Comparison of ENCODE assay signal across 8 cellular contexts in the genomic region with DNA sequence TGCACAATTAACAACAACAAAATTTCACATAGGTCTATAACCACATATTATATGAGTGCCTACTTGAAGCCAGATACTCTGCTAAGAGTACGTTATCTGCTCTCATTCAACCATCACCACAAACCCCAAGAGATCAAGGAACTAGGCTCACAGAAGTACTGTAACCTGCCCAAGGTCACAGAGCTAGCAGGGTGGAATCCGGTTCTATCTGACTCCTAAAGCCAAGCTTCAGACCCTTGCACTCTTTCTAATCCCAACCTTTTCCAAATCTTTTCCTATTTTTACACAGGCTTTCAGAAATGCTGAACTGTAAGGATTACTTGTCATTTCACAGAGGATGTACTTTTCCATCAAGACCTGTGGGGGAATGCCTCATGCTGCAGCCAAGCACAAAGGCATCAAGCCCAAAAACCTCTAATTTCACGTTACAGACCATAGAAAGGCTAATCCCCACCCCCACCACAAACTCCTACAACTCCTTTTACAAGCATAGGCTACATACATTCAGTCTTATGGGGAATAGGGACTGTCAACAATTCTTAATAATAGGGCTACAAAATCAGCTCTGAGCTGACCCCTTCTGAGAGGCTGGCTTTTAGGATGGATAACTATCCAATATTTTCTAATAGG. TPM values are rescaled to one million over a fixed set of nuclear protein-coding genes. Genes with fewer than 3 reads are reported as not detected.
DNase-seq lines count a peak whose midpoint lies in the region; ATAC-seq, FAIRE-seq and TF ChIP-seq lines count a peak whose summit lies in the region.

No MANE protein-coding gene starts in this region.

- in situ Hi-C loops in HepG2 (cut with HindIII; ENCODE audit: extremely low pct_ligation_motif_present, low pct_unique_long_range_greater_than_20kb), result no loop called here

- peaks cover 45% of the 10 kb centered on the region for H3K4me1 Mint-ChIP-seq in CD4-positive, alpha-beta T cell (ENCODE audit: low read depth)
- H3K4me1 Mint-ChIP-seq in activated naive CD8-positive, alpha-beta T cell treated with anti-CD3 and anti-CD28 coated beads for 36 hours, result peaks cover 56% of the 10 kb centered on the region

- H3K4me2 ChIP-seq in HepG2 (ENCODE audit: low read depth, low read length), result peak overlapping the region; percentile 100

- BruUV-seq in HepG2 (replicated peaks; lab: Mats Ljungman, UMichigan), result no TSS peak

- H2AFZ ChIP-seq in HepG2 (ENCODE audit: low read length), result no peak overlapping the region

- WGBS in HUES64, result 49% methylated on average over 3 of the region's 3 CpGs
- WGBS in HepG2 (ENCODE audit: low lambda C conversion rate), result 28% methylated on average over 3 of the region's 3 CpGs
- WGBS in urinary bladder, result 37% methylated on average over 3 of the region's 3 CpGs

- TF ChIP-seq EP300 in HepG2 (IDR thresholded peaks at IDR 0.05; ENCODE audit: low read depth in 2 of 2, low read length in 2 of 2) (no peak), HepG2 (CRISPR knock-in tag; IDR thresholded peaks at IDR 0.05; ENCODE audit: borderline replicate concordance) (no peak)

- no peak for TF ChIP-seq CTCF in CD4-positive, alpha-beta T cell (IDR thresholded peaks at IDR 0.05)
- TF ChIP-seq CTCF in HepG2 (CRISPR knock-in tag; IDR thresholded peaks at IDR 0.05), result no peak

- no peaks in the 10 kb centered on the region for H3K9me3 Mint-ChIP-seq in CD4-positive, alpha-beta T cell
- H3K9me3 Mint-ChIP-seq in activated naive CD8-positive, alpha-beta T cell treated with anti-CD3 and anti-CD28 coated beads for 36 hours, result peaks cover 7% of the 10 kb centered on the region

- DNase-seq in CD4-positive, alpha-beta T cell, result peak in 1 of 10 experiments; percentile 13
- no peak for DNase-seq in activated naive CD8-positive, alpha-beta T cell treated with anti-CD3 and anti-CD28 coated beads for 36 hours
- DNase-seq in HepG2 (ENCODE audit: low spot score), result peak; percentile 8
- no peak for DNase-seq in activated CD8-positive, alpha-beta memory T cell treated with anti-CD3 and anti-CD28 coated beads, Interleukin-2, amount 50 U/mL, for 4 hours

- H3K79me2 ChIP-seq in HepG2 (ENCODE audit: insufficient read depth, low read length), result peaks cover 44% of the 10 kb centered on the region

- CTCF ChIA-PET in CD4-positive, alpha-beta T cell (lab: Charles Lee), result no interaction called here
- CTCF ChIA-PET in HepG2 (lab: Yijun Ruan, JAX; ENCODE audit: low intra/inter-chr PET ratio, low total read pairs), result no interaction called here

- ATAC-seq in CD4-positive, alpha-beta T cell (ENCODE audit: poor library complexity), result peak; percentile 18
- ATAC-seq in HepG2 (no peak), GM21528 (IDR thresholded peaks at IDR 0.05; ENCODE audit: low FRiP score, unreplicated experiment) (no peak), GM21576 (IDR thresholded peaks at IDR 0.05; ENCODE audit: unreplicated experiment) (no peak)

- H3K36me3 ChIP-seq in HUES64 (ENCODE audit: insufficient read depth, low read length) (no peaks in the 10 kb centered on the region), HepG2 (replicated peaks in 1 of 2; ENCODE audit: control insufficient read depth in 1 of 2, insufficient read depth in 2 of 2, low read length in 2 of 2) (no peaks in the 10 kb centered on the region), urinary bladder (ENCODE audit: insufficient read depth) (no peaks in the 10 kb centered on the region)

- intact Hi-C loops in CD4-positive, alpha-beta T cell (cut with DNase I, micrococcal nuclease), result no loop called here
- intact Hi-C loops in HepG2 (cut with micrococcal nuclease; ENCODE audit: unreplicated experiment), result no loop called here

- peak overlapping the region; percentile 98 for H3K27ac ChIP-seq in CD4-positive, alpha-beta T cell (ENCODE audit: low read depth, low read length)
- H3K27ac ChIP-seq in HUES64 (ENCODE audit: low read depth, low read length) (no peak overlapping the region), HepG2 (ENCODE audit: extremely low read length, insufficient read depth, low read length) (peak overlapping the region; percentile 82), urinary bladder (ENCODE audit: low read depth) (no peak overlapping the region)

- no peak for TF ChIP-seq RAD21 in HepG2 (CRISPR knock-in tag; IDR thresholded peaks at IDR 0.05)

- H3K9me3 ChIP-seq in CD4-positive, alpha-beta T cell (ENCODE audit: control insufficient read depth, low read length), result no peaks in the 10 kb centered on the region
- no peaks in the 10 kb centered on the region for H3K9me3 ChIP-seq in HUES64 (ENCODE audit: insufficient read depth, low read depth, low read length)
- no peaks in the 10 kb centered on the region for H3K9me3 ChIP-seq in HepG2 (ENCODE audit: low read length)

- H3K27me3 ChIP-seq in CD4-positive, alpha-beta T cell (ENCODE audit: control insufficient read depth, insufficient read depth, low read length), result no peaks in the 10 kb centered on the region
- H3K27me3 ChIP-seq in HUES64 (ENCODE audit: insufficient read depth, low read length) (no peaks in the 10 kb centered on the region), HepG2 (ENCODE audit: control insufficient read depth in 1 of 2, insufficient read depth in 2 of 2, low read length in 2 of 2) (no peaks in the 10 kb centered on the region; a peak in 1 of 5 replicates)

- peak overlapping the region; percentile 99 for H3K4me3 Mint-ChIP-seq in CD4-positive, alpha-beta T cell
- peak overlapping the region; percentile 100 for H3K4me3 Mint-ChIP-seq in activated naive CD8-positive, alpha-beta T cell treated with anti-CD3 and anti-CD28 coated beads for 36 hours

- POLR2A ChIA-PET in CD4-positive, alpha-beta T cell (lab: Charles Lee), result interaction anchor here (0.9 to 4.0 kb wide), 10 partner anchors 13 to 386 kb away, joined by 3 to 208 read pairs (median 18); partner anchors contain the start of genes ANKRD42, CCDC90B, FAM181B and PCF11
- POLR2A ChIA-PET in HepG2 (lab: Yijun Ruan, JAX), result interaction anchor here (1.8 kb wide), 1 partner anchor 49 kb away, joined by 5 read pairs; no protein-coding TSS in a partner anchor

- H3K4me3 ChIP-seq in HUES64 (ENCODE audit: low read length) (peak overlapping the region; percentile 90), HepG2 (replicated peaks in 1 of 3; ENCODE audit: insufficient read depth in 1 of 3, low read depth in 2 of 3, low read length in 3 of 3) (peak overlapping the region; percentile 87 to 96 (median 94)), urinary bladder (ENCODE audit: low read depth, low read length) (peak overlapping the region; percentile 59)

- H4K20me1 ChIP-seq in HepG2 (ENCODE audit: insufficient read depth, low read length), result no peaks in the 10 kb centered on the region

- H3K4me1 ChIP-seq in HUES64 (ENCODE audit: insufficient read depth, low read length), result peaks cover 12% of the 10 kb centered on the region
- H3K4me1 ChIP-seq in HepG2 (ENCODE audit: insufficient read depth, low read length), result peaks cover 30% of the 10 kb centered on the region
- H3K4me1 ChIP-seq in urinary bladder (ENCODE audit: insufficient read depth), result no peaks in the 10 kb centered on the region

- H3K9ac ChIP-seq in HUES64 (ENCODE audit: low read depth, low read length) (peak overlapping the region; percentile 82), HepG2 (ENCODE audit: insufficient read depth, low read depth, low read length) (peak overlapping the region; percentile 88; the same call in 1 of the 2 replicates)

- TF ChIP-seq POLR2A in HepG2 (IDR thresholded peaks at IDR 0.05; ENCODE audit: insufficient read depth in 1 of 2, low read depth in 2 of 2, low read length in 2 of 2), result no peak

- H3K27ac Mint-ChIP-seq in CD4-positive, alpha-beta T cell, result peak overlapping the region; percentile 97
- H3K27ac Mint-ChIP-seq in activated naive CD8-positive, alpha-beta T cell treated with anti-CD3 and anti-CD28 coated beads for 36 hours, result peak overlapping the region; percentile 99

- peaks cover 12% of the 10 kb centered on the region for H3K36me3 Mint-ChIP-seq in CD4-positive, alpha-beta T cell (ENCODE audit: low read depth)
- H3K36me3 Mint-ChIP-seq in activated naive CD8-positive, alpha-beta T cell treated with anti-CD3 and anti-CD28 coated beads for 36 hours, result peaks cover 25% of the 10 kb centered on the region

- peak; percentile 49 for FAIRE-seq in HepG2 (lab: Jason Lieb, UNC)

- no peaks in the 10 kb centered on the region for H3K27me3 Mint-ChIP-seq in CD4-positive, alpha-beta T cell
- H3K27me3 Mint-ChIP-seq in activated naive CD8-positive, alpha-beta T cell treated with anti-CD3 and anti-CD28 coated beads for 36 hours, result no peaks in the 10 kb centered on the region

RNA-seq across cellular contexts. Expression of gene PRCP, which starts 0.9 kb away (rescaled TPM):
- 10 to 100 TPM; 13.7 to 16.0 TPM for total RNA-seq in CD4-positive, alpha-beta T cell
- 42.6 TPM for polyA plus RNA-seq in HUES64 (2013, experiment 1 of 2)
- 52.2 TPM for polyA plus RNA-seq in HUES64 (2013, experiment 2 of 2)
- total RNA-seq in activated naive CD8-positive, alpha-beta T cell treated with anti-CD3 and anti-CD28 coated beads for 36 hours, result 10 to 100 TPM; 30.3 to 30.8 TPM
- 49.9 and 84.2 TPM in 2 replicates for total RNA-seq in HepG2 (2016; rRNA removed; fragmentation: Illumina TruSeq; extraction: Trizol)
- 12.9 and 14.2 TPM in 2 replicates for total RNA-seq in HepG2 (2016; cell fraction: cytosol; rRNA removed; fragmentation: Illumina TruSeq; extraction: Trizol; ENCODE audit: low read depth)
- total RNA-seq in HepG2 (2016; cell fraction: insoluble cytoplasmic fraction; rRNA removed; fragmentation: Illumina TruSeq; extraction: Trizol), result 49.2 and 86.3 TPM in 2 replicates
- 29.1 and 33.4 TPM in 2 replicates for total RNA-seq in HepG2 (2016; cell fraction: membrane; rRNA removed; fragmentation: Illumina TruSeq; extraction: Trizol)
- 75.4 and 86.0 TPM in 2 replicates for total RNA-seq in HepG2 (2016; cell fraction: nucleus; rRNA removed; fragmentation: Illumina TruSeq; extraction: Trizol)
- polyA plus RNA-seq in HepG2 (2011; rRNA removed), result 79.7 and 105 TPM in 2 replicates
- 63.3 and 100 TPM in 2 replicates for polyA plus RNA-seq in HepG2 (2011; cell fraction: cytosol; rRNA removed)
- 24.2 and 26.5 TPM in 2 replicates for polyA plus RNA-seq in HepG2 (2011; cell fraction: nucleus; rRNA removed)
- polyA plus RNA-seq in HepG2 (2012), result 56.3 and 103 TPM in 2 replicates
- polyA plus RNA-seq in HepG2 (2016; cell fraction: cytosol; fragmentation: Illumina TruSeq; extraction: Trizol; ENCODE audit: low read depth), result 12.6 and 13.4 TPM in 2 replicates
- 48.2 and 49.2 TPM in 2 replicates for polyA plus RNA-seq in HepG2 (2016; cell fraction: insoluble cytoplasmic fraction; fragmentation: Illumina TruSeq; extraction: Trizol; ENCODE audit: low read depth)
- 27.2 and 33.0 TPM in 2 replicates for polyA plus RNA-seq in HepG2 (2016; cell fraction: membrane; fragmentation: Illumina TruSeq; extraction: Trizol; ENCODE audit: low read depth)
- 84.6 and 95.4 TPM in 2 replicates for polyA plus RNA-seq in HepG2 (2016; cell fraction: nucleus; fragmentation: Illumina TruSeq; extraction: Trizol; ENCODE audit: insufficient read depth, low read depth)
- 22.7 and 35.1 TPM in 2 replicates for polyA minus RNA-seq in HepG2 (2011; rRNA and poly(A)+ RNA removed; ENCODE audit: low replicate concordance)
- 55.6 and 56.6 TPM in 2 replicates for polyA minus RNA-seq in HepG2 (2011; cell fraction: cytosol; rRNA and poly(A)+ RNA removed)
- polyA minus RNA-seq in HepG2 (2011; cell fraction: nucleus; rRNA and poly(A)+ RNA removed), result 29.0 and 33.7 TPM in 2 replicates
- 173 TPM for total RNA-seq in urinary bladder
- 67.7 TPM for polyA plus RNA-seq in urinary bladder

RNA-seq across cellular contexts. Expression of gene DDIAS, which starts 2.2 kb away (rescaled TPM):
- under 1 TPM; 0.59 to 0.85 TPM for total RNA-seq in CD4-positive, alpha-beta T cell
- polyA plus RNA-seq in HUES64 (2013, experiment 1 of 2), result 26.9 TPM
- 22.5 TPM for polyA plus RNA-seq in HUES64 (2013, experiment 2 of 2)
- 10 to 100 TPM; 28.8 to 31.8 TPM for total RNA-seq in activated naive CD8-positive, alpha-beta T cell treated with anti-CD3 and anti-CD28 coated beads for 36 hours
- total RNA-seq in HepG2 (2016; rRNA removed; fragmentation: Illumina TruSeq; extraction: Trizol), result 13.0 and 23.5 TPM in 2 replicates
- total RNA-seq in HepG2 (2016; cell fraction: cytosol; rRNA removed; fragmentation: Illumina TruSeq; extraction: Trizol; ENCODE audit: low read depth), result 4.5 and 6.3 TPM in 2 replicates
- 12.6 and 21.3 TPM in 2 replicates for total RNA-seq in HepG2 (2016; cell fraction: insoluble cytoplasmic fraction; rRNA removed; fragmentation: Illumina TruSeq; extraction: Trizol)
- total RNA-seq in HepG2 (2016; cell fraction: membrane; rRNA removed; fragmentation: Illumina TruSeq; extraction: Trizol), result 9.5 and 11.4 TPM in 2 replicates
- 9.5 and 11.1 TPM in 2 replicates for total RNA-seq in HepG2 (2016; cell fraction: nucleus; rRNA removed; fragmentation: Illumina TruSeq; extraction: Trizol)
- polyA plus RNA-seq in HepG2 (2011; rRNA removed), result 2.2 and 3.5 TPM in 2 replicates
- 1.6 and 2.0 TPM in 2 replicates for polyA plus RNA-seq in HepG2 (2011; cell fraction: cytosol; rRNA removed)
- polyA plus RNA-seq in HepG2 (2011; cell fraction: nucleus; rRNA removed), result 1.0 and 1.6 TPM in 2 replicates
- polyA plus RNA-seq in HepG2 (2012), result 1.7 and 5.3 TPM in 2 replicates
- polyA plus RNA-seq in HepG2 (2016; cell fraction: cytosol; fragmentation: Illumina TruSeq; extraction: Trizol; ENCODE audit: low read depth), result 0.66 and 0.94 TPM in 2 replicates
- polyA plus RNA-seq in HepG2 (2016; cell fraction: insoluble cytoplasmic fraction; fragmentation: Illumina TruSeq; extraction: Trizol; ENCODE audit: low read depth), result 13.7 and 16.2 TPM in 2 replicates
- 2.6 and 3.1 TPM in 2 replicates for polyA plus RNA-seq in HepG2 (2016; cell fraction: membrane; fragmentation: Illumina TruSeq; extraction: Trizol; ENCODE audit: low read depth)
- polyA plus RNA-seq in HepG2 (2016; cell fraction: nucleus; fragmentation: Illumina TruSeq; extraction: Trizol; ENCODE audit: insufficient read depth, low read depth), result 11.7 and 12.4 TPM in 2 replicates
- polyA minus RNA-seq in HepG2 (2011; rRNA and poly(A)+ RNA removed; ENCODE audit: low replicate concordance), result 10.5 and 39.5 TPM in 2 replicates
- 1.9 and 3.3 TPM in 2 replicates for polyA minus RNA-seq in HepG2 (2011; cell fraction: cytosol; rRNA and poly(A)+ RNA removed)
- polyA minus RNA-seq in HepG2 (2011; cell fraction: nucleus; rRNA and poly(A)+ RNA removed), result 2.1 and 3.9 TPM in 2 replicates
- 7.8 TPM for total RNA-seq in urinary bladder
- 0.84 TPM for polyA plus RNA-seq in urinary bladder

Comparison
In these comparisons a context has a peak if more than half of its experiments do, and no peak if none do; other contexts are left out.
1. H3K27ac ChIP-seq: peak in CD4-positive, alpha-beta T cell (single experiment) and HepG2 (single experiment); none in HUES64 (single experiment) and urinary bladder (single experiment).
2. Peak in every context shown above with its lines, with median percentiles within 50 percentile points of each other: H3K4me3 ChIP-seq.